Comparison of ENCODE assay signal across 12 cellular contexts in the genomic region with DNA sequence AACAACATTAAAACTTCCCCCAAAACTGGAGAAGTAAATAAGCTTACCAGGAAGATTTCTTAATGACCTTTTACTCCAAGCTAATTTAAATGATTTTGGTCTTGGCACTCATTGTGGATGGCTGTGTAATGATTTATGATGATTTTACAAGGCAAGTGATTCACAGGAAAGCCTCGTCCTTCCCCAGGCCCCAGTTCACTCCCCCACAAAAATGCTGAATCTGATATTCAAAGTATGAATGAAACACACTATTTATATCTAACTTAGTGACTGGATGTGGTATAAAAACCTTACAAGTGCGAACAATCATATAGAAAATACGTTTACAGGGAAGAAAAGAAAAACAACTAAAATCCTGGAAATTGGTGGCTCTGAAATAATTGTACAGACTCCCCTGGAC. TPM values are rescaled to one million over a fixed set of nuclear protein-coding genes. Genes with fewer than 3 reads are reported as not detected.
DNase-seq lines count a peak whose midpoint lies in the region; ATAC-seq and TF ChIP-seq lines count a peak whose summit lies in the region.
"Had no signal": no experiment of that assay in that cellular context is flagged by ENCODE, and none has a peak within 500 bp of the region (broad histone marks: within the 10 kb centered on the region; RNA-seq: fewer than 3 reads in every experiment).

No MANE protein-coding gene starts in this region.

- DNase-seq in RWPE1 (ENCODE audit: low spot score) = peak; percentile 72
- peak; percentile 90 for DNase-seq in fibroblast of mammary gland (ENCODE audit: low read depth)
- DNase-seq in progenitor cell of endocrine pancreas (ENCODE audit: low spot score, unreplicated experiment) = no peak
- no peak for DNase-seq in NCI-H2171 treated with DMSO at 0.1 percent for 48 hours (lab: John Stamatoyannopoulos, UW)
- no peak for DNase-seq in DMS 273 treated with DMSO at 0.1 percent for 48 hours (lab: John Stamatoyannopoulos, UW)
- DNase-seq: activated naive CD4-positive, alpha-beta T cell treated with anti-CD3 and anti-CD28 coated beads for 36 hours; nucleus accumbens had no signal

- no peak for TF ChIP-seq CTCF in RWPE1 (conservative IDR thresholded peaks at IDR 0.05; ENCODE audit: low read depth)
- TF ChIP-seq CTCF in fibroblast of mammary gland (conservative IDR thresholded peaks at IDR 0.05; ENCODE audit: control insufficient read depth, insufficient read depth, low read depth, low read length) = no peak
- TF ChIP-seq CTCF in progenitor cell of endocrine pancreas (IDR thresholded peaks at IDR 0.05; ENCODE audit: unreplicated experiment) = no peak

- ATAC-seq in HG03442 (IDR thresholded peaks at IDR 0.05; ENCODE audit: unreplicated experiment) (no peak), GM19397 (IDR thresholded peaks at IDR 0.05; ENCODE audit: unreplicated experiment) (no peak)

- H3K27me3 Mint-ChIP-seq in progenitor cell of endocrine pancreas = no peaks in the 10 kb centered on the region

- H3K4me2 ChIP-seq in BLaER1 treated with 17β-estradiol and CSF1 and Interleukin-3, amounts not matched to agents 10 nM and 100 nM = peak overlapping the region; percentile 44 to 98 (median 61); a peak in 21 of 22 replicates

- no peaks in the 10 kb centered on the region for H3K27me3 ChIP-seq in BLaER1 treated with 17β-estradiol and CSF1 and Interleukin-3, amounts not matched to agents 10 nM and 100 nM
- H3K27me3 ChIP-seq: heart left ventricle had no signal

- peaks cover 22 to 97% (median 44%) of the 10 kb centered on the region in 11 experiments; a peak in 20 of 22 replicates for H4K20me1 ChIP-seq in BLaER1 treated with 17β-estradiol and CSF1 and Interleukin-3, amounts not matched to agents 10 nM and 100 nM

- no peaks in the 10 kb centered on the region for H3K9me3 Mint-ChIP-seq in progenitor cell of endocrine pancreas (ENCODE audit: low read depth)
- H3K9me3 Mint-ChIP-seq: activated naive CD4-positive, alpha-beta T cell treated with anti-CD3 and anti-CD28 coated beads for 36 hours had no signal

- peak overlapping the region in 7 of 11 experiments; percentile 8 to 44 (median 31); a peak in 8 of 22 replicates for H3K9ac ChIP-seq in BLaER1 treated with 17β-estradiol and CSF1 and Interleukin-3, amounts not matched to agents 10 nM and 100 nM

- H3K36me3 Mint-ChIP-seq in progenitor cell of endocrine pancreas (ENCODE audit: insufficient read depth) = peaks cover 14% of the 10 kb centered on the region

- H3K4me1 ChIP-seq in BLaER1 treated with 17β-estradiol and CSF1 and Interleukin-3, amounts not matched to agents 10 nM and 100 nM = peaks cover 55 to 69% (median 65%) of the 10 kb centered on the region in 10 experiments

- H3K27ac Mint-ChIP-seq in progenitor cell of endocrine pancreas = peak overlapping the region; percentile 27
- H3K27ac Mint-ChIP-seq: activated naive CD4-positive, alpha-beta T cell treated with anti-CD3 and anti-CD28 coated beads for 36 hours had no signal

- H3K4me3 Mint-ChIP-seq in progenitor cell of endocrine pancreas (ENCODE audit: low read depth) = no peak overlapping the region
- H3K4me3 Mint-ChIP-seq: activated naive CD4-positive, alpha-beta T cell treated with anti-CD3 and anti-CD28 coated beads for 36 hours had no signal

- H3K4me1 Mint-ChIP-seq in progenitor cell of endocrine pancreas (ENCODE audit: low read depth) = peaks cover 40% of the 10 kb centered on the region

- H3K36me3 ChIP-seq in BLaER1 treated with 17β-estradiol and CSF1 and Interleukin-3, amounts not matched to agents 10 nM and 100 nM = peaks cover 35 to 51% (median 43%) of the 10 kb centered on the region in 11 experiments

- peaks cover 0 to 13% (median 0%) of the 10 kb centered on the region in 11 experiments; a peak in 3 of 22 replicates for H3K9me3 ChIP-seq in BLaER1 treated with 17β-estradiol and CSF1 and Interleukin-3, amounts not matched to agents 10 nM and 100 nM (replicated peaks in 1 of 11)
- H3K9me3 ChIP-seq: heart left ventricle had no signal

- no peak overlapping the region for H3K4me3 ChIP-seq in BLaER1 treated with 17β-estradiol and CSF1 and Interleukin-3, amounts not matched to agents 10 nM and 100 nM
- H3K4me3 ChIP-seq in fibroblast of mammary gland (ENCODE audit: control insufficient read depth, low read depth, low read length) = peak overlapping the region; percentile 4
- H3K4me3 ChIP-seq: heart left ventricle had no signal

- H3K27ac ChIP-seq in BLaER1 treated with 17β-estradiol and CSF1 and Interleukin-3, amounts not matched to agents 10 nM and 100 nM = peak overlapping the region in 10 of 11 experiments; percentile 17 to 97 (median 62); a peak in 16 of 22 replicates
- peak overlapping the region; percentile 67 for H3K27ac ChIP-seq in RWPE1
- H3K27ac ChIP-seq: VCaP had no signal

- CTCF ChIA-PET in RWPE1 (lab: Yijun Ruan, JAX) = no interaction called here

- POLR2A ChIA-PET in RWPE1 (lab: Yijun Ruan, JAX; ENCODE audit: low non-redundant PET) = no interaction called here

RNA-seq across cellular contexts. Expression of a gene that starts 49.8 kb away (rescaled TPM):
- total RNA-seq in progenitor cell of endocrine pancreas = 106 and 108 TPM in 2 replicates

Comparison
In these comparisons a context has a peak if more than half of its experiments do, and no peak if none do; other contexts are left out.
1. DNase-seq: peak in RWPE1 (single experiment) and fibroblast of mammary gland (single experiment); none in progenitor cell of endocrine pancreas (single experiment), NCI-H2171 treated with DMSO at 0.1 percent for 48 hours (single experiment) and DMS 273 treated with DMSO at 0.1 percent for 48 hours (single experiment).